In the genomic region with DNA sequence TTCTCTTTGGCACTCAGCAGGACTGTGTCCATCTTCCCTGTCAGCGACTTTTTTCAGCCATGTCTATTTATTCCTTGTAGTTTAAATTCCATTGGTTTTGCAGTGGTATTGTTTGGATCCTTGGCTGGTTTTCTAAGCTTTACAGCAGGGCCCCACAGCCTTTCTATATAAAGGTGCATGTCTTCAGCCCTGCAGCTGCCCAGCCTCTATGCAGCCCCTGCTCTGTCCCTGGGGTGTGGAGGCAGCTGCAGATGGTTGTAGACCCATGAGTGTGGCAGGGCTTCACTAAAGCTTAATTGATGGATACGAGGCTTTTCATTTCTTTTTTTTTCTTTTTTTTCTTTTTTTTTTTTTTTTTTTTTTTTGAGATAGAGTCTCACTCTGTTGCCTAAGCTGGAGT, we compare ENCODE assay signal across 27 cellular contexts.
"Had no signal": no experiment of that assay in that cellular context is flagged by ENCODE, and none has a peak within 500 bp of the region (broad histone marks: within the 10 kb centered on the region; RNA-seq: fewer than 3 reads in every experiment).

No MANE protein-coding gene starts in this region.

- H2AFZ ChIP-seq: parathyroid adenoma had no signal

- H3K4me3 Mint-ChIP-seq: immature natural killer cell; naive thymus-derived CD4-positive, alpha-beta T cell; nephron; neural crest cell; stimulated activated effector memory CD8-positive, alpha-beta T cell treated with anti-CD3 and anti-CD28 coated beads, Interleukin-12 subunit alpha, Interleukin-12 subunit beta, amount 100 ng/mL, for 72 hours; stimulated activated naive CD8-positive, alpha-beta T cell treated with anti-CD3 and anti-CD28 coated beads, Interleukin-15, amount 100 ng/mL, for 72 hours; type B pancreatic cell had no signal

- H3K4me1 Mint-ChIP-seq: nephron; stimulated activated effector memory CD8-positive, alpha-beta T cell treated with anti-CD3 and anti-CD28 coated beads, Interleukin-12 subunit alpha, Interleukin-12 subunit beta, amount 100 ng/mL, for 72 hours; stimulated activated naive CD8-positive, alpha-beta T cell treated with anti-CD3 and anti-CD28 coated beads, Interleukin-15, amount 100 ng/mL, for 72 hours had no signal

- H3K27me3 ChIP-seq: left lung, neutrophil, spleen, tibial nerve, uterus had no signal

- H3K27ac ChIP-seq: left lung, lower lobe of right lung, neutrophil, parathyroid adenoma, spleen, tibial nerve, uterus had no signal

- H3K4me3 ChIP-seq: left lung, lower lobe of right lung, spleen, tibial nerve, uterus had no signal

- H3K27ac Mint-ChIP-seq: nephron; progenitor cell of endocrine pancreas; stimulated activated effector memory CD8-positive, alpha-beta T cell treated with anti-CD3 and anti-CD28 coated beads, Interleukin-12 subunit alpha, Interleukin-12 subunit beta, amount 100 ng/mL, for 72 hours; stimulated activated naive CD8-positive, alpha-beta T cell treated with anti-CD3 and anti-CD28 coated beads, Interleukin-15, amount 100 ng/mL, for 72 hours; type B pancreatic cell had no signal

- H3K9ac ChIP-seq: parathyroid adenoma had no signal

- H3K9me3 ChIP-seq: lower lobe of right lung, neutrophil, tibial nerve, uterus had no signal

- H3K36me3 ChIP-seq: uterus had no signal

- H3K27me3 Mint-ChIP-seq: naive thymus-derived CD4-positive, alpha-beta T cell; progenitor cell of endocrine pancreas; stimulated activated naive CD8-positive, alpha-beta T cell treated with anti-CD3 and anti-CD28 coated beads, Interleukin-15, amount 100 ng/mL, for 72 hours; type B pancreatic cell had no signal

- DNase-seq: hippocampal formation; immature natural killer cell; kidney; left colon; left lung; lower lobe of right lung; mammary epithelial cell; mesenchymal stem cell; naive thymus-derived CD4-positive, alpha-beta T cell; retina; right cardiac atrium; small intestine; spleen; stimulated activated CD4-positive, alpha-beta T cell treated with anti-CD3 and anti-CD28 coated beads, Interleukin-4, amount 100 ng/mL, for 24 hours; stimulated activated naive CD4-positive, alpha-beta T cell treated with Interleukin-2 at 50 U/mL for 16 hours; stimulated activated naive CD8-positive, alpha-beta T cell treated with anti-CD3 and anti-CD28 coated beads, Interleukin-15, amount 100 ng/mL, for 72 hours; substantia nigra; uterus had no signal

- ATAC-seq: left colon; left lung; lower lobe of right lung; naive thymus-derived CD4-positive, alpha-beta T cell; right cardiac atrium; sciatic nerve; stimulated activated effector memory CD8-positive, alpha-beta T cell treated with anti-CD3 and anti-CD28 coated beads, Interleukin-12 subunit alpha, Interleukin-12 subunit beta, amount 100 ng/mL, for 72 hours; stimulated activated naive CD8-positive, alpha-beta T cell treated with anti-CD3 and anti-CD28 coated beads, Interleukin-15, amount 100 ng/mL, for 72 hours had no signal

- H3K4me1 ChIP-seq: left lung, lower lobe of right lung, parathyroid adenoma, spleen, uterus had no signal
